ENCODE assay signal across 12 cellular contexts in genomic region chr19:2678043-2678671, GRCh38. TPM values are rescaled to one million over a fixed set of nuclear protein-coding genes. Genes with fewer than 3 reads are reported as not detected.
DNase-seq lines count a peak whose midpoint lies in the region; ATAC-seq and TF ChIP-seq lines count a peak whose summit lies in the region.
"Had no signal": no experiment of that assay in that cellular context is flagged by ENCODE, and none has a peak within 500 bp of the region (broad histone marks: within the 10 kb centered on the region; RNA-seq: fewer than 3 reads in every experiment).

No MANE protein-coding gene starts in this region.

- CTCF ChIA-PET in activated naive CD4-positive, alpha-beta T cell treated with anti-CD3 and anti-CD28 coated beads, Interleukin-2, amount 10 ng/mL, durations not matched to agents 7 days and 5 days (lab: Charles Lee), result no interaction called here

- no peaks in the 10 kb centered on the region for H3K9me3 Mint-ChIP-seq in activated naive CD4-positive, alpha-beta T cell treated with anti-CD3 and anti-CD28 coated beads, Interleukin-2, amount 10 ng/mL, durations not matched to agents 7 days and 5 days
- H3K9me3 Mint-ChIP-seq: CD8-positive, alpha-beta T cell had no signal

- no peaks in the 10 kb centered on the region for H3K36me3 Mint-ChIP-seq in activated naive CD4-positive, alpha-beta T cell treated with anti-CD3 and anti-CD28 coated beads, Interleukin-2, amount 10 ng/mL, durations not matched to agents 7 days and 5 days

- in situ Hi-C loops in KBM-7 (cut with MboI; ENCODE audit: low pct_unique_long_range_greater_than_20kb, low sequenced_read_pairs), result no loop called here

- no peak for TF ChIP-seq CTCF in GM10266 (IDR thresholded peaks at IDR 0.05; ENCODE audit: control insufficient read depth, insufficient read depth, low read depth, missing control alignments)

- H3K27ac Mint-ChIP-seq in activated naive CD4-positive, alpha-beta T cell treated with anti-CD3 and anti-CD28 coated beads, Interleukin-2, amount 10 ng/mL, durations not matched to agents 7 days and 5 days, result no peak overlapping the region
- H3K27ac Mint-ChIP-seq: CD8-positive, alpha-beta T cell had no signal

- ATAC-seq in GM21515 (IDR thresholded peaks at IDR 0.05; ENCODE audit: unreplicated experiment) (peak; percentile 54), left lobe of liver (peak; percentile 26)
- ATAC-seq: CD8-positive, alpha-beta T cell; left cardiac atrium; Right ventricle myocardium inferior had no signal

- H3K4me1 Mint-ChIP-seq in activated naive CD4-positive, alpha-beta T cell treated with anti-CD3 and anti-CD28 coated beads, Interleukin-2, amount 10 ng/mL, durations not matched to agents 7 days and 5 days, result no peaks in the 10 kb centered on the region

- peaks cover 9% of the 10 kb centered on the region for H3K27me3 Mint-ChIP-seq in activated naive CD4-positive, alpha-beta T cell treated with anti-CD3 and anti-CD28 coated beads, Interleukin-2, amount 10 ng/mL, durations not matched to agents 7 days and 5 days

- peak; percentile 72 for DNase-seq in GM10266 (ENCODE audit: extremely low spot score)
- peak; percentile 23 for DNase-seq in KBM-7
- no peak for DNase-seq in left lobe of liver (ENCODE audit: low spot score)
- DNase-seq in LoVo (ENCODE audit: low spot score), result no peak
- DNase-seq in activated naive CD4-positive, alpha-beta T cell treated with anti-CD3 and anti-CD28 coated beads, Interleukin-2, amount 10 ng/mL, durations not matched to agents 7 days and 5 days, result no peak
- no peak for DNase-seq in stimulated activated CD4-positive, alpha-beta T cell treated with anti-CD3 and anti-CD28 coated beads, Interleukin-2, amount 100 ng/mL, for 24 hours
- DNase-seq in NCI-H69 (lab: John Stamatoyannopoulos, UW), result no peak
- DNase-seq: CD8-positive, alpha-beta T cell; left cardiac atrium; NCI-H1436 treated with DMSO at 0.1 percent for 48 hours had no signal

- H3K4me3 Mint-ChIP-seq in activated naive CD4-positive, alpha-beta T cell treated with anti-CD3 and anti-CD28 coated beads, Interleukin-2, amount 10 ng/mL, durations not matched to agents 7 days and 5 days, result no peak overlapping the region
- H3K4me3 Mint-ChIP-seq: CD8-positive, alpha-beta T cell had no signal

RNA-seq across cellular contexts. Expression of gene GNG7, which starts 24.3 kb away (rescaled TPM):
- total RNA-seq in left lobe of liver, result 4.0 TPM

RNA-seq across cellular contexts. Expression of gene DIRAS1, which starts 43.0 kb away (rescaled TPM):
- 0.10 TPM for total RNA-seq in left lobe of liver

Comparison
In these comparisons a context has a peak if more than half of its experiments do, and no peak if none do; other contexts are left out.
1. DNase-seq: peak in GM10266 (single experiment) and KBM-7 (single experiment); none in left lobe of liver (single experiment), LoVo (single experiment), activated naive CD4-positive, alpha-beta T cell treated with anti-CD3 and anti-CD28 coated beads, Interleukin-2, amount 10 ng/mL, durations not matched to agents 7 days and 5 days (single experiment), stimulated activated CD4-positive, alpha-beta T cell treated with anti-CD3 and anti-CD28 coated beads, Interleukin-2, amount 100 ng/mL, for 24 hours (0 of 2) and NCI-H69 (single experiment).